15 cellular contexts compared by ENCODE assay signal in the genomic region with DNA sequence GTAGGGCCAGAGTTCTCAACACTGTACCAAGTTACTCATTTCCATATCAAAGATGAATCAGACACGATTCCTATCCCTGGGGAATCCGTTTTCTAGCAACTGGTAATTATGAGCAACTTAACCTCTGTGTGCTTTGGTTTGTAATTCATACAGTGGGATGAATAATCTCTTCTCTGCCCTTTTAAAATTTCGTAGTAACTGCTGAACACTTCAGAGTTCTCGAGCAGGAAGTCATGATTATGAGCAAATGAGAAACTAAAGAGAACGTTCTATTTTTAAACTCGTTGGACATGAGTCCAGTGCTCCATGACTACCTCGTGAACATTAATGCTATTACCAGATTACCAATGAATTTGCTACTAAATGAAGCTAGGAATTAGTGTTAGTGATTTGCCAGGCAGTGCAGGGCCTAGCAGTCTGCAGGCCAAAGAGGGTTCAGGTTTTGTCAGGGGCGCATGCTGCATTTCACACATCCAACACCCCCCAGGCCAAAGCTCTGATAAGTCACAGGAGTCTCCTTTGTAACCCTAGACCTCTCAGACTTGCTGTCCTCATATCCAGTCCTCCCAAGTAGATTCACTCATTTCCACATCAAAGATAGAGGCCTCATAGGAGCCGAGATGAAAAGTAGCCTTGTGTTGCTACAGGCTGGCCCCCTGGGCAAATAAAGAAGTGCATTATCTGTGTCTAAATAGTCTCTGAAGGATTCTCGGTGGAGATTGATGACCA. TPM values are rescaled to one million over a fixed set of nuclear protein-coding genes. Genes with fewer than 3 reads are reported as not detected.
DNase-seq lines count a peak whose midpoint lies in the region; ATAC-seq and TF ChIP-seq lines count a peak whose summit lies in the region.
"Had no signal": no experiment of that assay in that cellular context is flagged by ENCODE, and none has a peak within 500 bp of the region (broad histone marks: within the 10 kb centered on the region; RNA-seq: fewer than 3 reads in every experiment).

No MANE protein-coding gene starts in this region.

- H3K27ac ChIP-seq in left lung = no peak overlapping the region
- H3K27ac ChIP-seq: body of pancreas, transverse colon had no signal

- no peaks in the 10 kb centered on the region for H3K27me3 Mint-ChIP-seq in activated T-helper 17 cell treated with anti-CD3 and anti-CD28 coated beads, Interleukin-2, amount 50 U/mL, for 72 hours

- H3K27me3 ChIP-seq in left lung = no peaks in the 10 kb centered on the region
- H3K27me3 ChIP-seq: body of pancreas, transverse colon had no signal

- no peaks in the 10 kb centered on the region for H3K9me3 Mint-ChIP-seq in activated T-helper 17 cell treated with anti-CD3 and anti-CD28 coated beads, Interleukin-2, amount 50 U/mL, for 72 hours

- H3K9me3 ChIP-seq in left lung = no peaks in the 10 kb centered on the region
- H3K9me3 ChIP-seq: body of pancreas, Caco-2, transverse colon had no signal

- TF ChIP-seq CTCF in AG09319 (IDR thresholded peaks at IDR 0.05; ENCODE audit: low read depth, low read length) (no peak), left lung (IDR thresholded peaks at IDR 0.05) (no peak)

- H3K36me3 ChIP-seq in left lung = peaks cover 0 to 57% of the 10 kb centered on the region in 2 donors

- no peaks in the 10 kb centered on the region for H3K4me1 ChIP-seq in left lung
- H3K4me1 ChIP-seq: body of pancreas, Caco-2, transverse colon had no signal

- peak; percentile 77 for ATAC-seq in activated T-helper 17 cell treated with anti-CD3 and anti-CD28 coated beads, Interleukin-2, amount 50 U/mL, for 72 hours (replicated peaks)
- peak; percentile 54 for ATAC-seq in left lung
- no peak for ATAC-seq in activated CD4-positive, CD25-positive, alpha-beta regulatory T cell treated with anti-CD3 and anti-CD28 coated beads, Interleukin-2, amount 50 U/mL, for 24 hours
- ATAC-seq: body of pancreas had no signal

- peaks cover 50% of the 10 kb centered on the region for H3K36me3 Mint-ChIP-seq in activated T-helper 17 cell treated with anti-CD3 and anti-CD28 coated beads, Interleukin-2, amount 50 U/mL, for 72 hours (ENCODE audit: low read depth)

- no peak overlapping the region for H3K4me3 ChIP-seq in left lung
- H3K4me3 ChIP-seq: body of pancreas, transverse colon had no signal

- peak overlapping the region; percentile 1 for H3K27ac Mint-ChIP-seq in activated T-helper 17 cell treated with anti-CD3 and anti-CD28 coated beads, Interleukin-2, amount 50 U/mL, for 72 hours

- H3K4me3 Mint-ChIP-seq in activated T-helper 17 cell treated with anti-CD3 and anti-CD28 coated beads, Interleukin-2, amount 50 U/mL, for 72 hours = no peak overlapping the region

- H3K4me1 Mint-ChIP-seq in activated T-helper 17 cell treated with anti-CD3 and anti-CD28 coated beads, Interleukin-2, amount 50 U/mL, for 72 hours = peaks cover 6% of the 10 kb centered on the region

- intact Hi-C loops in left lung (cut with DNase I) = no loop called here

- DNase-seq in AG09319 (ENCODE audit: extremely low read depth, low read depth) (peak; percentile 23), GM04504 (ENCODE audit: low read depth) (peak; percentile 58), left lung (no peak), DMS79 treated with DMSO at 0.1 percent for 48 hours (lab: John Stamatoyannopoulos, UW) (no peak), LoVo (ENCODE audit: low spot score) (no peak), HUDEP-2 (lab: John Stamatoyannopoulos, UW; ENCODE audit: unreplicated experiment in 76 of 76) (no peak)
- DNase-seq: body of pancreas, hippocampal formation, NCI-H1105, NCI-H524, SHP77, transverse colon had no signal

RNA-seq across cellular contexts. Expression of gene VSTM2L, which starts 45.8 kb away (rescaled TPM):
- not detected for total RNA-seq in activated T-helper 17 cell treated with anti-CD3 and anti-CD28 coated beads, Interleukin-2, amount 50 U/mL, for 72 hours
- total RNA-seq in left lung = 10 to 100 TPM; 30.1 to 31.9 TPM
- total RNA-seq: Caco-2 had no signal

Comparison
In these comparisons a context has a peak if more than half of its experiments do, and no peak if none do; other contexts are left out.
1. DNase-seq: peak in AG09319 (single experiment) and GM04504 (single experiment); none in left lung (0 of 2), DMS79 treated with DMSO at 0.1 percent for 48 hours (single experiment), LoVo (single experiment) and HUDEP-2 (0 of 76).
2. ATAC-seq: peak in activated T-helper 17 cell treated with anti-CD3 and anti-CD28 coated beads, Interleukin-2, amount 50 U/mL, for 72 hours (single experiment) and left lung (single experiment); none in activated CD4-positive, CD25-positive, alpha-beta regulatory T cell treated with anti-CD3 and anti-CD28 coated beads, Interleukin-2, amount 50 U/mL, for 24 hours (0 of 2).
3. RNA of gene VSTM2L, which starts 45.8 kb away (total RNA-seq): 30.1 to 31.9 TPM in left lung; not detected in activated T-helper 17 cell treated with anti-CD3 and anti-CD28 coated beads, Interleukin-2, amount 50 U/mL, for 72 hours; every median in the first group is over 10 times any median in the second.